ENCODE assay signal across 37 cellular contexts in genomic region chr6:13946506-13946905, GRCh38. TPM values are rescaled to one million over a fixed set of nuclear protein-coding genes. Genes with fewer than 3 reads are reported as not detected.
"Had no signal": no experiment of that assay in that cellular context is flagged by ENCODE, and none has a peak within 500 bp of the region (broad histone marks: within the 10 kb centered on the region; RNA-seq: fewer than 3 reads in every experiment).

No MANE protein-coding gene starts in this region.

- H3K4me2 ChIP-seq: KMS-11 had no signal

- DNase-seq: Karpas-422, Kasumi-1, MG63, MM.1S, MV-4-11, NCI-H1048, NCI-H1092, NCI-H1092 treated with DMSO at 0.1 percent for 48 hours, NCI-H1105, NCI-H1105 treated with DMSO at 0.1 percent for 48 hours, NCI-H1417, NCI-H1417 treated with DMSO at 0.1 percent for 48 hours, NCI-H1436, NCI-H1436 treated with DMSO at 0.1 percent for 48 hours, NCI-H146, NCI-H1694, NCI-H1694 treated with DMSO at 0.1 percent for 48 hours, NCI-H187, NCI-H187 treated with DMSO at 0.1 percent for 48 hours, NCI-H1930, NCI-H2029, NCI-H2029 treated with DMSO at 0.1 percent for 48 hours, NCI-H2081, NCI-H2081 treated with DMSO at 0.1 percent for 48 hours, NCI-H2107, NCI-H2171, NCI-H2171 treated with DMSO at 0.1 percent for 48 hours, NCI-H2227 treated with DMSO at 0.1 percent for 48 hours, NCI-H226, NCI-H345, NCI-H446, NCI-H446 treated with DMSO at 0.1 percent for 48 hours, NCI-H510A, NCI-H510A treated with DMSO at 0.1 percent for 48 hours, NCI-H524 had no signal

- H3K27ac ChIP-seq: KMS-11 had no signal

- H3K4me3 ChIP-seq: MG63 had no signal

- H3K27me3 ChIP-seq: MG63 had no signal

- H3K36me3 ChIP-seq: MG63 had no signal

- H3K9ac ChIP-seq: KMS-11 had no signal

RNA-seq across cellular contexts. Expression of gene RNF182, which starts 21.8 kb away (rescaled TPM):
- total RNA-seq: MCF 10A had no signal
